ENCODE assay signal across 1 cellular context in the genomic region with DNA sequence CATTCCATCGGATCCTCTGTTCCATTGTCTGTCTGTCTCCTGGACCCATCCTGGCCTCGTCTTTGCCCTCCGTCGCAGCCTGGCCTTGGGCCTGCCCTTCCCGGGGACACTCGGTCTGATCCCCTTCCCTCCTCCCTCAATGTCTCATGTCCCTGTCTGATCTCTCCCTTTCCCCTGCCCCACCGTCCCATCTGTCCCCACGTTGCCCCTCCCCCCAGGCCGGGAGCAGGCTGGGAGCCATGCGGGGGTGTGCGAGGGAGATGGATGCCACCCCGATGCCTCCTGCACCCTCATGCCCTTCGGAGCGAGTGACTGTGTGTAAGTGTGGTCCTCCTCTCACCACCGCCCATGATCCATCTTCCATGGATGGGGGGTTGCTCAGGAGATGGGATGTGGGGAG.
TF ChIP-seq lines count a peak whose summit lies in the region.

No MANE protein-coding gene starts in this region.

TF ChIP-seq in HepG2, 621 proteins besides CTCF, POLR2A, EP300 and RAD21:
- TF ChIP-seq ZSCAN31 (CRISPR knock-in tag; IDR thresholded peaks at IDR 0.05; ENCODE audit: low read depth) (no peak), ZNF713 (CRISPR knock-in tag; IDR thresholded peaks at IDR 0.05) (no peak), SMAD1 (CRISPR knock-in tag; IDR thresholded peaks at IDR 0.05; ENCODE audit: borderline replicate concordance, low read depth) (no peak), XBP1 (CRISPR knock-in tag; IDR thresholded peaks at IDR 0.05) (no peak), RARA (CRISPR knock-in tag; IDR thresholded peaks at IDR 0.05) (no peak), RBFOX2 (IDR thresholded peaks at IDR 0.05; ENCODE audit: low read depth, low read length) (peak; percentile 57; the same call in 1 of the 2 replicates)
